Comparison of ENCODE assay signal across 29 cellular contexts in the genomic region with DNA sequence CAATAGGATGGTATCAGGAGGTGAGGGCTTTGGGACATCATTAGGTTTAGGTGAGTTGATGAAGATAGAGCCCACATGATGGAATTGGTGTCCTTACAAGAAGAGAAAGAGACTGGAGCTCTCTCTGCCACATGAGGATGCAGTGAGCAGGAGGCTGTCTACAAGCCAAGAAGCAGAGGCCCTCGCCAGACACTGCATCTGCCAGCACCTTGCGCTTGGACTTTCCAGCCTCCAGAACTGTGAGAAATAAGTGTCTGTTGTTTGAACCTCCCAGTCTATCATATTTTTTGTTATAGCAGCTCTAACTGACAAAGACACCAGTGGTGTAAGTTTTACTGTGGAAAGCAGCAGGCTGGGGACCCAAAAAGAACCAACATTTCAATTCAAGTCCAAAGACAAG.
"Had no signal": no experiment of that assay in that cellular context is flagged by ENCODE, and none has a peak within 500 bp of the region (broad histone marks: within the 10 kb centered on the region; RNA-seq: fewer than 3 reads in every experiment).

No MANE protein-coding gene starts in this region.

- H3K27me3 ChIP-seq: colonic mucosa, esophagus muscularis mucosa, esophagus squamous epithelium, gastroesophageal sphincter, heart left ventricle, heart right ventricle had no signal

- H3K4me3 Mint-ChIP-seq: dendritic cell treated with granulocyte-macrophage colony-stimulating factor and Interleukin-4, amounts not matched to agents 40 ng/mL and 50 ng/mL, for 4 days; effector memory CD8-positive, alpha-beta T cell; endodermal cell had no signal

- DNase-seq: colonic mucosa; cortex of kidney; dermis blood vessel endothelial cell; dorsolateral prefrontal cortex; effector CD4-positive, alpha-beta T cell; effector CD8-positive, alpha-beta T cell; effector memory CD4-positive, alpha-beta T cell; effector memory CD8-positive, alpha-beta T cell; endodermal cell; erythroblast; esophagus squamous epithelium; foreskin fibroblast; foreskin keratinocyte; foreskin melanocyte; gastrocnemius medialis; glutamatergic neuron; head of caudate nucleus; heart left ventricle; heart right ventricle had no signal

- H3K4me3 ChIP-seq: colonic mucosa, coronary artery, dorsolateral prefrontal cortex, esophagus muscularis mucosa, esophagus squamous epithelium, gastrocnemius medialis, gastroesophageal sphincter, heart left ventricle, heart right ventricle had no signal

- H3K9me3 ChIP-seq: colonic mucosa, esophagus muscularis mucosa, esophagus squamous epithelium, gastrocnemius medialis, gastroesophageal sphincter, heart left ventricle had no signal

- FAIRE-seq: colon, endometrium, endothelial cell of umbilical vein, frontal cortex had no signal

- H3K36me3 ChIP-seq: colonic mucosa, esophagus muscularis mucosa, esophagus squamous epithelium, gastrocnemius medialis, gastroesophageal sphincter, heart left ventricle, heart right ventricle had no signal

- H3K9me3 Mint-ChIP-seq: dendritic cell treated with granulocyte-macrophage colony-stimulating factor and Interleukin-4, amounts not matched to agents 40 ng/mL and 50 ng/mL, for 4 days; effector memory CD8-positive, alpha-beta T cell had no signal

- H3K4me1 ChIP-seq: colonic mucosa, esophagus muscularis mucosa, esophagus squamous epithelium, foreskin keratinocyte, gastrocnemius medialis, gastroesophageal sphincter, heart left ventricle had no signal

- H3K27ac ChIP-seq: colonic mucosa, coronary artery, dorsolateral prefrontal cortex, epithelial cell of prostate, esophagus muscularis mucosa, esophagus squamous epithelium, foreskin keratinocyte, gastrocnemius medialis, gastroesophageal sphincter, heart left ventricle, heart right ventricle had no signal

- H3K27ac Mint-ChIP-seq: dendritic cell treated with granulocyte-macrophage colony-stimulating factor and Interleukin-4, amounts not matched to agents 40 ng/mL and 50 ng/mL, for 4 days; effector memory CD8-positive, alpha-beta T cell; endodermal cell had no signal

- ATAC-seq: effector memory CD8-positive, alpha-beta T cell; esophagus mucosa; foreskin keratinocyte; gastrocnemius medialis; gastroesophageal sphincter; heart left ventricle; heart right ventricle had no signal
